Comparison of ENCODE assay signal across 21 cellular contexts in the genomic region with DNA sequence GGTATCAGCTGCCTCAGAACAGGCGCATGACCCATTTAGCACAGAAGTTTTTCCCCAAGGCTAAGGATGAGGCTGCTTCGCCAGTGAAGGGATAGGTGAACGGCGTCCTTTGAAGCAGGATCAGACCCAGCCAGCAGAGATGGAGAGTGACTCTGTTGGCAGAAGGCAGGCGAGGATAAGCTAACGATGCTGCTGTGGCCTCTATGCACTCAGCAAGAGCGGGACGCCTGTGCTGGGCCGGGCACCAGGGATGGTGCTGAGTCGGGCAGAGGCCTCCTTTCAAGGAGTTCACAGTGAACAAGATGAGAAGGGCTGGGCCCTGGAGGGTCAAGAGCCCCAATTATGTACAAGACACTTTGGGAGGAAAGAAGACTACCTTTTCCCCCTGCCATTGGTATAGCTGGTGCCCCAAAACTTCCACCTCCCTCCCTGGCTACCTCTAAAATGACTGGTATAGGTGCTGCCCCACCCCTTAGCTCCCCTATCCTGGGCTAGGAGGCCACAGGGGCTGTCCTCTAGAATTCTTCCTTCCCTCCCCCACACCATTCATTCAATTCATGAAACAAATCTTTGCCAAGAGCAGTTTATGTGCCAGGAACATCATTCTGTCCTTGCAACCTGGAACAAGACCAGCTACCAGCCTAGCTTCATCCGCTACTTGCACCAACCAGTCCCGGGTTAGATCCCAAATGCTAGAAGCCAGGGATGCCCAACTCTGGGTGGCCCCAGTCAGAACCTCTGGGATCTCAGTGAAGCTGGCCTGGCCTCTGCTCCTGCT. TPM values are rescaled to one million over a fixed set of nuclear protein-coding genes. Genes with fewer than 3 reads are reported as not detected.
DNase-seq lines count a peak whose midpoint lies in the region; ATAC-seq, FAIRE-seq and TF ChIP-seq lines count a peak whose summit lies in the region.
"Had no signal": no experiment of that assay in that cellular context is flagged by ENCODE, and none has a peak within 500 bp of the region (broad histone marks: within the 10 kb centered on the region; RNA-seq: fewer than 3 reads in every experiment).

No MANE protein-coding gene starts in this region.

- H3K4me3 Mint-ChIP-seq in central memory CD8-positive, alpha-beta T cell: no peak overlapping the region
- H3K4me3 Mint-ChIP-seq in naive thymus-derived CD4-positive, alpha-beta T cell: no peak overlapping the region
- H3K4me3 Mint-ChIP-seq: activated CD8-positive, alpha-beta memory T cell treated with anti-CD3 and anti-CD28 coated beads, Interleukin-2, amount 10 ng/mL, durations not matched to agents 7 days and 5 days had no signal

- H3K27me3 ChIP-seq in ACC112 (ENCODE audit: insufficient read depth, low read length) (no peaks in the 10 kb centered on the region), HCT116 (ENCODE audit: insufficient read depth, low read length) (no peaks in the 10 kb centered on the region)
- H3K27me3 ChIP-seq in naive thymus-derived CD4-positive, alpha-beta T cell (ENCODE audit: control insufficient read depth in 2 of 2, insufficient read depth in 2 of 2, low read length in 2 of 2): no peaks in the 10 kb centered on the region

- H3K9me2 ChIP-seq in HCT116 (ENCODE audit: insufficient read depth): no peaks in the 10 kb centered on the region

- peak overlapping the region; percentile 32; the same call in 1 of the 2 replicates for H3K9ac ChIP-seq in HCT116 (ENCODE audit: low read length)

- BruUV-seq in HCT116 (replicated peaks; lab: Mats Ljungman, UMichigan): no TSS peak

- peak overlapping the region; percentile 29 for H3K27ac Mint-ChIP-seq in central memory CD8-positive, alpha-beta T cell (ENCODE audit: low read depth)
- peak overlapping the region in 6 of 9 donors; percentile 9 to 58 (median 46) for H3K27ac Mint-ChIP-seq in naive thymus-derived CD4-positive, alpha-beta T cell

- no peak for TF ChIP-seq RAD21 in HCT116 (IDR thresholded peaks at IDR 0.05; ENCODE audit: low read depth)

- intact Hi-C loops in HCT116 (cut with micrococcal nuclease): no loop called here
- intact Hi-C loops in naive thymus-derived CD4-positive, alpha-beta T cell (cut with micrococcal nuclease): no loop called here

- H3K4me3 ChIP-seq in ACC112 (ENCODE audit: low read depth, low read length): no peak overlapping the region
- no peak overlapping the region for H3K4me3 ChIP-seq in HCT116 (replicated peaks in 1 of 2; ENCODE audit: low read depth in 1 of 2, low read length in 2 of 2)
- H3K4me3 ChIP-seq in naive thymus-derived CD4-positive, alpha-beta T cell (ENCODE audit: low read length): no peak overlapping the region
- H3K4me3 ChIP-seq: GM12878, psoas muscle had no signal

- H3K79me2 ChIP-seq in ACC112 (ENCODE audit: control insufficient read depth, insufficient read depth, low read length, unreplicated experiment) (no peaks in the 10 kb centered on the region), HCT116 (ENCODE audit: insufficient read depth, low read length) (no peaks in the 10 kb centered on the region)

- RAD21 ChIA-PET in HCT116 (lab: Charles Lee; ENCODE audit: low non-redundant PET in 1 of 2, low total read pairs in 2 of 2, uncharacterized antibody in 2 of 2, unreplicated experiment in 2 of 2): interaction anchor here in 1 of 2 experiments (0.6 kb wide), 1 partner anchor 15 kb away, joined by 3 read pairs; no protein-coding TSS in a partner anchor

- H3K4me2 ChIP-seq in HCT116 (ENCODE audit: low read length): peak overlapping the region; percentile 63

- peaks cover 48% of the 10 kb centered on the region for H3K4me1 ChIP-seq in ACC112 (ENCODE audit: control insufficient read depth, insufficient read depth, low read length, unreplicated experiment)
- H3K4me1 ChIP-seq in HCT116 (ENCODE audit: control insufficient read depth in 1 of 2, insufficient read depth in 2 of 2, low read length in 2 of 2): peaks cover 26 to 41% of the 10 kb centered on the region in 2 experiments
- H3K4me1 ChIP-seq in naive thymus-derived CD4-positive, alpha-beta T cell (ENCODE audit: control insufficient read depth in 2 of 2, insufficient read depth in 2 of 2, low read length in 2 of 2): peaks cover 0 to 5% of the 10 kb centered on the region in 2 donors

- peak overlapping the region; percentile 86 for H3K27ac ChIP-seq in ACC112 (ENCODE audit: low read depth, low read length)
- H3K27ac ChIP-seq in HCT116 (ENCODE audit: low read depth, low read length): peak overlapping the region; percentile 15; the same call in 1 of the 2 replicates
- H3K27ac ChIP-seq in naive thymus-derived CD4-positive, alpha-beta T cell (ENCODE audit: low read depth, low read length): no peak overlapping the region
- H3K27ac ChIP-seq: WERI-Rb-1 had no signal

- no peaks in the 10 kb centered on the region for H3K9me3 Mint-ChIP-seq in central memory CD8-positive, alpha-beta T cell
- H3K9me3 Mint-ChIP-seq in naive thymus-derived CD4-positive, alpha-beta T cell: no peaks in the 10 kb centered on the region

- POLR2A ChIA-PET in HCT116 (lab: Charles Lee): no interaction called here
- POLR2A ChIA-PET in naive thymus-derived CD4-positive, alpha-beta T cell (lab: Charles Lee): interaction anchor here (1.2 to 1.3 kb wide), 2 partner anchors 9 to 10 kb away, joined by 3 to 4 read pairs; no protein-coding TSS in a partner anchor

- peaks cover 14% of the 10 kb centered on the region for H3K4me1 Mint-ChIP-seq in central memory CD8-positive, alpha-beta T cell
- peaks cover 15 to 40% (median 23%) of the 10 kb centered on the region in 7 donors for H3K4me1 Mint-ChIP-seq in naive thymus-derived CD4-positive, alpha-beta T cell

- H2AFZ ChIP-seq in ACC112 (ENCODE audit: low read length, unreplicated experiment): no peak overlapping the region
- H2AFZ ChIP-seq in HCT116 (ENCODE audit: low read depth, low read length, poor library complexity, severe bottlenecking): no peak overlapping the region

- H3K27me3 Mint-ChIP-seq in central memory CD8-positive, alpha-beta T cell: no peaks in the 10 kb centered on the region
- no peaks in the 10 kb centered on the region for H3K27me3 Mint-ChIP-seq in naive thymus-derived CD4-positive, alpha-beta T cell
- H3K27me3 Mint-ChIP-seq: activated CD8-positive, alpha-beta memory T cell treated with anti-CD3 and anti-CD28 coated beads, Interleukin-2, amount 10 ng/mL, durations not matched to agents 7 days and 5 days had no signal

- no peaks in the 10 kb centered on the region for H4K20me1 ChIP-seq in HCT116 (ENCODE audit: insufficient read depth)

- TF ChIP-seq POLR2A in HCT116 (IDR thresholded peaks at IDR 0.05; ENCODE audit: borderline replicate concordance, extremely low read depth, insufficient read depth, insufficient read length): no peak

- ATAC-seq in HCT116 (peak; percentile 35), HG03045 (IDR thresholded peaks at IDR 0.05; ENCODE audit: unreplicated experiment) (no peak), HG02973 (IDR thresholded peaks at IDR 0.05; ENCODE audit: unreplicated experiment) (no peak)
- no peak for ATAC-seq in central memory CD8-positive, alpha-beta T cell (replicated peaks; ENCODE audit: extremely low read depth, poor library complexity, severe bottlenecking)
- ATAC-seq in naive thymus-derived CD4-positive, alpha-beta T cell: no peak
- ATAC-seq: activated CD8-positive, alpha-beta memory T cell treated with anti-CD3 and anti-CD28 coated beads, Interleukin-2, amount 10 ng/mL, durations not matched to agents 7 days and 5 days; GM12878; left ventricle myocardium superior; psoas muscle had no signal

- no peak for FAIRE-seq in GM19239 (lab: Jason Lieb, UNC)
- FAIRE-seq: D721Med, GM12878, H1, RCC 7860 had no signal

- CTCF ChIA-PET in HCT116 (lab: Charles Lee): interaction anchor here (0.9 kb wide), 1 partner anchor 109 kb away, joined by 3 read pairs; no protein-coding TSS in a partner anchor
- CTCF ChIA-PET in naive thymus-derived CD4-positive, alpha-beta T cell (lab: Charles Lee): no interaction called here

- TF ChIP-seq CTCF in HCT116 (IDR thresholded peaks at IDR 0.05 in 2 of 3, conservative IDR thresholded peaks at IDR 0.05 in 1 of 3; ENCODE audit: borderline replicate concordance in 1 of 3, insufficient read depth in 1 of 3, low read depth in 2 of 3, low read length in 2 of 3): no peak

- H3K9me3 ChIP-seq in HCT116 (ENCODE audit: control insufficient read depth in 1 of 2, insufficient read depth in 1 of 2, low read depth in 1 of 2, low read length in 2 of 2): no peaks in the 10 kb centered on the region
- no peaks in the 10 kb centered on the region for H3K9me3 ChIP-seq in naive thymus-derived CD4-positive, alpha-beta T cell (ENCODE audit: control insufficient read depth in 2 of 3, low read length in 3 of 3)
- H3K9me3 ChIP-seq: psoas muscle had no signal

- peaks cover 23% of the 10 kb centered on the region for H3K36me3 Mint-ChIP-seq in central memory CD8-positive, alpha-beta T cell (ENCODE audit: insufficient read depth)
- peaks cover 0 to 10% (median 5%) of the 10 kb centered on the region in 5 donors for H3K36me3 Mint-ChIP-seq in naive thymus-derived CD4-positive, alpha-beta T cell

- DNase-seq in HCT116 (ENCODE audit: low read depth, low spot score) (no peak), GM19239 (ENCODE audit: insufficient read length, low spot score) (no peak), retina (no peak)
- no peak for DNase-seq in central memory CD8-positive, alpha-beta T cell (ENCODE audit: low spot score in 2 of 2)
- DNase-seq in naive thymus-derived CD4-positive, alpha-beta T cell: no peak
- DNase-seq: activated CD8-positive, alpha-beta memory T cell treated with anti-CD3 and anti-CD28 coated beads, Interleukin-2, amount 10 ng/mL, durations not matched to agents 7 days and 5 days; caudate nucleus; left ventricle myocardium superior; NCI-H1417; psoas muscle; stimulated activated CD4-positive, alpha-beta T cell treated with anti-CD3 and anti-CD28 coated beads, Interleukin-12 subunit alpha, Interleukin-12 subunit beta, amount 100 ng/mL, for 4 hours; WERI-Rb-1 had no signal

- no peaks in the 10 kb centered on the region for H3K36me3 ChIP-seq in ACC112 (ENCODE audit: insufficient read depth, low read length)
- peaks cover 0 to 5% of the 10 kb centered on the region in 2 experiments; a peak in 1 of 4 replicates for H3K36me3 ChIP-seq in HCT116 (ENCODE audit: control insufficient read depth in 1 of 2, insufficient read depth in 2 of 2, low read length in 2 of 2)
- peaks cover 0 to 59% (median 0%) of the 10 kb centered on the region in 3 experiments for H3K36me3 ChIP-seq in naive thymus-derived CD4-positive, alpha-beta T cell (ENCODE audit: control insufficient read depth in 2 of 3, insufficient read depth in 3 of 3, low read length in 3 of 3)

RNA-seq across cellular contexts. Expression of a gene that starts 7.5 kb away (rescaled TPM):
- total RNA-seq in HCT116 (2021; ENCODE audit: unreplicated experiment): 11.0 TPM
- polyA plus RNA-seq in HCT116 (2012): 9.5 and 10.4 TPM in 2 replicates
- 10 to 100 TPM in 3 of 5 experiments, 1 to 10 TPM in 2; 8.4 to 15.8 (median 10.7) TPM for total RNA-seq in naive thymus-derived CD4-positive, alpha-beta T cell
- polyA plus RNA-seq in naive thymus-derived CD4-positive, alpha-beta T cell: 10 to 100 TPM; 10.4 to 22.1 TPM

RNA-seq across cellular contexts. Expression of a gene that starts 32.5 kb away (rescaled TPM):
- total RNA-seq in HCT116 (2021; ENCODE audit: unreplicated experiment): 16.4 TPM
- polyA plus RNA-seq in HCT116 (2012): 24.4 and 28.8 TPM in 2 replicates
- total RNA-seq in naive thymus-derived CD4-positive, alpha-beta T cell: under 1 TPM in 3 of 5 experiments, not detected in 2; 0.19 to 0.47 (median 0.41) TPM
- not detected for polyA plus RNA-seq in naive thymus-derived CD4-positive, alpha-beta T cell
- total RNA-seq: fibroblast of villous mesenchyme, left ventricle myocardium superior, myocyte, psoas muscle had no signal

RNA-seq across cellular contexts. Expression of a gene that starts 52.9 kb away (rescaled TPM):
- total RNA-seq in HCT116 (2021; ENCODE audit: unreplicated experiment): 55.5 TPM
- 30.1 and 41.9 TPM in 2 replicates for polyA plus RNA-seq in HCT116 (2012)
- 10 to 100 TPM; 20.6 to 72.4 (median 58.6) TPM for total RNA-seq in naive thymus-derived CD4-positive, alpha-beta T cell
- polyA plus RNA-seq in naive thymus-derived CD4-positive, alpha-beta T cell: 100 to 1,000 TPM; 224 to 235 TPM

Comparison
In these comparisons a context has a peak if more than half of its experiments do, and no peak if none do; other contexts are left out.
1. RNA of a gene that starts 32.5 kb away (total RNA-seq): 16.4 TPM in HCT116 (single experiment); 0.19 to 0.47 TPM in naive thymus-derived CD4-positive, alpha-beta T cell; every median in the first group is over 10 times any median in the second.